27 cellular contexts compared by ENCODE assay signal in the genomic region with DNA sequence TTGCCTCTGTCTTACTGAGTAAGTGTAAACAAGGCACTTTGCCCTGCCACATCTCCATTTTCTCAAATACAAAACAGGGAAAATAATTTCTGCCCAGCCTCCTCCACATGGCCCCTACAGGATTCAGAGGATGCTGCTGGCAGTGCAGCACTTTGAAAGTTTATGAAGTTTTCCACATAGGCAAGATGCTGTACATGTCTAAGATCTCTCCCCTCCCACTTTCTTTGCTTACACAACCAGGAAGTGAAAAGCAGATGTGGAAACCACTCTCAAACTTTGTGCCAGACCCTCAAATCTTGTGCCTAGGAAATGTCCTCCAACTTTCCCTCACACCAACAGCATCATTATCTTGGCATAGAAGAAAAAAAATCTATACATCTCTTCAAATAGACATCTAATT.
DNase-seq lines count a peak whose midpoint lies in the region; ATAC-seq and TF ChIP-seq lines count a peak whose summit lies in the region.
"Had no signal": no experiment of that assay in that cellular context is flagged by ENCODE, and none has a peak within 500 bp of the region (broad histone marks: within the 10 kb centered on the region; RNA-seq: fewer than 3 reads in every experiment).

No MANE protein-coding gene starts in this region.

- H3K9ac ChIP-seq in smooth muscle cell (ENCODE audit: low read depth), result no peak overlapping the region

- H3K79me2 ChIP-seq in smooth muscle cell (ENCODE audit: low read depth), result no peaks in the 10 kb centered on the region

- H3K27me3 ChIP-seq in cardiac muscle cell (no peaks in the 10 kb centered on the region), smooth muscle cell (ENCODE audit: low read depth) (no peaks in the 10 kb centered on the region)
- H3K27me3 ChIP-seq: ascending aorta, BE2C, ovary, suprapubic skin, upper lobe of right lung had no signal

- peak; percentile 7 for TF ChIP-seq CTCF in cardiac muscle cell (IDR thresholded peaks at IDR 0.05; ENCODE audit: low read depth, low read length)
- no peak for TF ChIP-seq CTCF in smooth muscle cell (IDR thresholded peaks at IDR 0.05; ENCODE audit: borderline replicate concordance, insufficient read depth, poor library complexity, severe bottlenecking)

- no peak overlapping the region for H2AFZ ChIP-seq in smooth muscle cell (ENCODE audit: low read depth)

- H3K36me3 ChIP-seq in cardiac muscle cell, result no peaks in the 10 kb centered on the region
- no peaks in the 10 kb centered on the region for H3K36me3 ChIP-seq in smooth muscle cell (ENCODE audit: low read depth)
- H3K36me3 ChIP-seq: ascending aorta, BE2C, ovary, suprapubic skin, upper lobe of right lung had no signal

- no peaks in the 10 kb centered on the region for H3K4me1 ChIP-seq in cardiac muscle cell (ENCODE audit: low read depth)
- no peaks in the 10 kb centered on the region for H3K4me1 ChIP-seq in smooth muscle cell (ENCODE audit: low read depth)
- H3K4me1 ChIP-seq: ascending aorta, BE2C, suprapubic skin, upper lobe of right lung had no signal

- no peak overlapping the region for H3K27ac ChIP-seq in cardiac muscle cell
- no peak overlapping the region for H3K27ac ChIP-seq in smooth muscle cell (ENCODE audit: low read depth)
- H3K27ac ChIP-seq: ascending aorta, ovary, suprapubic skin, upper lobe of right lung had no signal

- DNase-seq in cardiac muscle cell (ENCODE audit: low read depth in 1 of 2, low spot score in 1 of 2), result peak in 1 of 2 donors; percentile 64
- no peak for DNase-seq in left ventricle myocardium superior
- peak; percentile 38 for DNase-seq in NOMO-1 treated with DMSO at 0.1 percent for 48 hours (lab: John Stamatoyannopoulos, UW; ENCODE audit: unreplicated experiment)
- peak; percentile 63 for DNase-seq in fibroblast of peridontal ligament (ENCODE audit: extremely low read depth)
- DNase-seq in retina, result no peak
- no peak for DNase-seq in NK-92 (lab: John Stamatoyannopoulos, UW; ENCODE audit: unreplicated experiment)
- no peak for DNase-seq in smooth muscle cell (lab: John Stamatoyannopoulos, UW; ENCODE audit: unreplicated experiment)
- DNase-seq: activated gamma-delta T cell; activated T-cell treated with anti-CD3 and anti-CD28 coated beads, Interleukin-2, amount 50 U/mL, for 24 hours; BE2C; CD8-positive, alpha-beta memory T cell; cortex of kidney; effector memory CD4-positive, alpha-beta T cell; hypothalamus; KBM-7; MM.1S; NCI-H1436 treated with DMSO at 0.1 percent for 48 hours; NCI-H2081 treated with DMSO at 0.1 percent for 48 hours; NCI-H2227 treated with DMSO at 0.1 percent for 48 hours; NCI-H526 treated with DMSO at 0.1 percent for 48 hours; ovary; RPMI8226; stimulated activated naive B cell treated with anti-CD40 and anti-IgM and Interleukin-4, amounts not matched to agents 10 μg/mL and 1 μg/mL and 100 μg/mL, for 72 hours; upper lobe of right lung had no signal

- ATAC-seq in left ventricle myocardium superior (no peak), HG03039 (IDR thresholded peaks at IDR 0.05; ENCODE audit: unreplicated experiment) (no peak)
- ATAC-seq: stimulated activated naive B cell treated with anti-CD40 and anti-IgM and Interleukin-4, amounts not matched to agents 10 μg/mL and 1 μg/mL and 100 μg/mL, for 72 hours; upper lobe of right lung had no signal

- H3K9me3 ChIP-seq in cardiac muscle cell (ENCODE audit: low read depth) (no peaks in the 10 kb centered on the region), smooth muscle cell (replicated peaks; ENCODE audit: low read depth) (no peaks in the 10 kb centered on the region)
- H3K9me3 ChIP-seq: BE2C, ovary, suprapubic skin, upper lobe of right lung had no signal

- H3K4me2 ChIP-seq in smooth muscle cell, result no peak overlapping the region

- intact Hi-C loops in left ventricle myocardium superior (cut with micrococcal nuclease), result no loop called here

- H3K4me3 ChIP-seq in cardiac muscle cell, result no peak overlapping the region
- H3K4me3 ChIP-seq in smooth muscle cell, result no peak overlapping the region
- H3K4me3 ChIP-seq: ascending aorta, ovary, suprapubic skin, upper lobe of right lung had no signal

- H4K20me1 ChIP-seq in smooth muscle cell (ENCODE audit: low read depth), result no peaks in the 10 kb centered on the region

- no peaks in the 10 kb centered on the region for H3F3A ChIP-seq in smooth muscle cell (ENCODE audit: low read depth)

Comparison
In these comparisons a context has a peak if more than half of its experiments do, and no peak if none do; other contexts are left out.
1. DNase-seq: peak in NOMO-1 treated with DMSO at 0.1 percent for 48 hours (single experiment) and fibroblast of peridontal ligament (single experiment); none in left ventricle myocardium superior (single experiment), retina (single experiment), NK-92 (single experiment) and smooth muscle cell (single experiment).